ENCODE assay signal across 8 cellular contexts in the genomic region with DNA sequence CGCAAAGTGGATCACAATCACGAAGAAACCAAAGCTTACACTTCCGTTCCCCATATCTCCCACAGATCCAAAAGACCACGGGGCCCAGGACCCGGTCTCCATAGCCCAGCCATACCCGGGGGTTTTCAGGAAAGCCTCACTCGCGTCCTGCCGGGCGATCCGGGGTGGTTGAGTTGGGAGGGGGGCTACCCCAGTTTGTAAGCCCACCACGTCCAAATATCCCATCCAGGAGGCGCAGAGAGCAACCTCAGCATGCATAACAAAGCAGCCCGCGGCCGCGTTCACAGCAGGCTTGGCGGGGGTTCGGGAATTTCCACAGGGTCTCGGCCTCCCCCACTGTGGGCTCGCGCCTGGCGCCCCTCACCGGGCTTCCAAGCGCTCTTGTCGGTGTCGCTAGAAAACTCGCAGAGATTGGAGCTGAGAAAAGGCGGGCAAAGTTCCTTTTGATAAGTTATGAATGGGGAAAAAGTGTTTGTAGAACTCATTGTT. TPM values are rescaled to one million over a fixed set of nuclear protein-coding genes. Genes with fewer than 3 reads are reported as not detected.
DNase-seq lines count a peak whose midpoint lies in the region; ATAC-seq and TF ChIP-seq lines count a peak whose summit lies in the region.

No MANE protein-coding gene starts in this region.

- H3K4me1 Mint-ChIP-seq in effector memory CD8-positive, alpha-beta T cell (ENCODE audit: low read depth in 2 of 2), result peaks cover 16 to 19% of the 10 kb centered on the region in 2 donors

- CTCF ChIA-PET in AG04449 (lab: Yijun Ruan, JAX), result interaction anchor here (1.1 to 5.0 kb wide), 4 partner anchors 9 to 287 kb away, joined by 3 to 39 read pairs (median 4); partner anchors contain the start of gene SDF2L1

- peaks cover 6% of the 10 kb centered on the region for H3K79me2 ChIP-seq in neural cell (replicated peaks; ENCODE audit: insufficient read depth, low read length)

- TF ChIP-seq RAD21 in Ishikawa (IDR thresholded peaks at IDR 0.05; ENCODE audit: low read depth) (no peak), neural cell (conservative IDR thresholded peaks at IDR 0.05) (no peak)

- H3K4me2 ChIP-seq in neural cell (ENCODE audit: low read length), result peak overlapping the region; percentile 73

- peak overlapping the region; percentile 27 to 51 for H3K27ac Mint-ChIP-seq in effector memory CD8-positive, alpha-beta T cell

- H3K9me3 ChIP-seq in neural cell (ENCODE audit: low read length), result no peaks in the 10 kb centered on the region

- H3K36me3 Mint-ChIP-seq in effector memory CD8-positive, alpha-beta T cell (ENCODE audit: insufficient read depth), result peaks cover 6% of the 10 kb centered on the region

- H4K20me1 ChIP-seq in neural cell (ENCODE audit: insufficient read depth), result no peaks in the 10 kb centered on the region

- H3K9me3 Mint-ChIP-seq in effector memory CD8-positive, alpha-beta T cell, result no peaks in the 10 kb centered on the region

- no peaks in the 10 kb centered on the region for H3K9me2 ChIP-seq in neural cell (ENCODE audit: insufficient read depth, low read length)

- no peak overlapping the region for H2AFZ ChIP-seq in neural cell (ENCODE audit: low read depth, low read length)

- H3K27ac ChIP-seq in neural cell (ENCODE audit: low read length), result no peak overlapping the region

- no peaks in the 10 kb centered on the region for H3K27me3 Mint-ChIP-seq in effector memory CD8-positive, alpha-beta T cell

- H3K9ac ChIP-seq in neural cell (ENCODE audit: low read length), result peak overlapping the region; percentile 36

- POLR2A ChIA-PET in AG04449 (lab: Yijun Ruan, JAX), result no interaction called here

- no peak for TF ChIP-seq EP300 in Ishikawa (IDR thresholded peaks at IDR 0.05; ENCODE audit: borderline replicate concordance)
- TF ChIP-seq EP300 in neural cell (conservative IDR thresholded peaks at IDR 0.05; ENCODE audit: poor library complexity, severe bottlenecking), result no peak

- DNase-seq in AG04449 (ENCODE audit: low read depth, low spot score) (no peak), NCI-H510A treated with DMSO at 0.1 percent for 48 hours (lab: John Stamatoyannopoulos, UW) (no peak)
- DNase-seq in effector memory CD8-positive, alpha-beta T cell, result no peak

- H3K4me3 ChIP-seq in AG04449 (ENCODE audit: low read depth, low read length), result peak overlapping the region; percentile 93
- H3K4me3 ChIP-seq in neural cell (ENCODE audit: low read length), result peak overlapping the region; percentile 88

- H3K4me3 Mint-ChIP-seq in effector memory CD8-positive, alpha-beta T cell, result peak overlapping the region; percentile 89 to 90

- ATAC-seq in GM19372 (IDR thresholded peaks at IDR 0.05; ENCODE audit: low read depth, unreplicated experiment) (peak; percentile 37), HG03439 (IDR thresholded peaks at IDR 0.05; ENCODE audit: unreplicated experiment) (no peak), GM19397 (IDR thresholded peaks at IDR 0.05; ENCODE audit: unreplicated experiment) (no peak)
- ATAC-seq in effector memory CD8-positive, alpha-beta T cell (replicated peaks), result peak; percentile 33

- H3K27me3 ChIP-seq in neural cell (ENCODE audit: insufficient read depth, low read depth, low read length), result no peaks in the 10 kb centered on the region

- no peaks in the 10 kb centered on the region for H3F3A ChIP-seq in neural cell (ENCODE audit: insufficient read depth, low read length, poor library complexity, severe bottlenecking)

- no peak for TF ChIP-seq CTCF in AG04449 (IDR thresholded peaks at IDR 0.05; ENCODE audit: insufficient read depth, low read length, missing control alignments)
- TF ChIP-seq CTCF in neural cell (IDR thresholded peaks at IDR 0.05; ENCODE audit: poor library complexity, severe bottlenecking), result no peak

- no peaks in the 10 kb centered on the region for H3K36me3 ChIP-seq in neural cell (ENCODE audit: insufficient read depth, low read length)

TF ChIP-seq in Ishikawa, 13 proteins besides CTCF, POLR2A, EP300 and RAD21:
- TF ChIP-seq ZBTB7A (IDR thresholded peaks at IDR 0.05; ENCODE audit: low read depth), result peak; percentile 11; the same call in 1 of the 2 replicates
- TF ChIP-seq, protein P1, sequence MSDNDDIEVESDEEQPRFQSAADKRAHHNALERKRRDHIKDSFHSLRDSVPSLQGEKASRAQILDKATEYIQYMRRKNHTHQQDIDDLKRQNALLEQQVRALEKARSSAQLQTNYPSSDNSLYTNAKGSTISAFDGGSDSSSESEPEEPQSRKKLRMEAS (IDR thresholded peaks at IDR 0.05), result no peak
TF ChIP-seq in Ishikawa: peak in this region for 1.

TF ChIP-seq in neural cell, 6 proteins besides CTCF, POLR2A, EP300 and RAD21:
- TF ChIP-seq, protein P2, sequence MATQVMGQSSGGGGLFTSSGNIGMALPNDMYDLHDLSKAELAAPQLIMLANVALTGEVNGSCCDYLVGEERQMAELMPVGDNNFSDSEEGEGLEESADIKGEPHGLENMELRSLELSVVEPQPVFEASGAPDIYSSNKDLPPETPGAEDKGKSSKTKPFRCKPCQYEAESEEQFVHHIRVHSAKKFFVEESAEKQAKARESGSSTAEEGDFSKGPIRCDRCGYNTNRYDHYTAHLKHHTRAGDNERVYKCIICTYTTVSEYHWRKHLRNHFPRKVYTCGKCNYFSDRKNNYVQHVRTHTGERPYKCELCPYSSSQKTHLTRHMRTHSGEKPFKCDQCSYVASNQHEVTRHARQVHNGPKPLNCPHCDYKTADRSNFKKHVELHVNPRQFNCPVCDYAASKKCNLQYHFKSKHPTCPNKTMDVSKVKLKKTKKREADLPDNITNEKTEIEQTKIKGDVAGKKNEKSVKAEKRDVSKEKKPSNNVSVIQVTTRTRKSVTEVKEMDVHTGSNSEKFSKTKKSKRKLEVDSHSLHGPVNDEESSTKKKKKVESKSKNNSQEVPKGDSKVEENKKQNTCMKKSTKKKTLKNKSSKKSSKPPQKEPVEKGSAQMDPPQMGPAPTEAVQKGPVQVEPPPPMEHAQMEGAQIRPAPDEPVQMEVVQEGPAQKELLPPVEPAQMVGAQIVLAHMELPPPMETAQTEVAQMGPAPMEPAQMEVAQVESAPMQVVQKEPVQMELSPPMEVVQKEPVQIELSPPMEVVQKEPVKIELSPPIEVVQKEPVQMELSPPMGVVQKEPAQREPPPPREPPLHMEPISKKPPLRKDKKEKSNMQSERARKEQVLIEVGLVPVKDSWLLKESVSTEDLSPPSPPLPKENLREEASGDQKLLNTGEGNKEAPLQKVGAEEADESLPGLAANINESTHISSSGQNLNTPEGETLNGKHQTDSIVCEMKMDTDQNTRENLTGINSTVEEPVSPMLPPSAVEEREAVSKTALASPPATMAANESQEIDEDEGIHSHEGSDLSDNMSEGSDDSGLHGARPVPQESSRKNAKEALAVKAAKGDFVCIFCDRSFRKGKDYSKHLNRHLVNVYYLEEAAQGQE (IDR thresholded peaks at IDR 0.05; ENCODE audit: borderline replicate concordance), result no peak
- no peak for TF ChIP-seq MXI1 (conservative IDR thresholded peaks at IDR 0.05; ENCODE audit: poor library complexity, severe bottlenecking)

RNA-seq across cellular contexts. Expression of gene SDF2L1, which starts 9.5 kb away (rescaled TPM):
- 11.0 and 11.6 TPM in 2 replicates for polyA plus RNA-seq in neural cell
- 5.2 and 6.3 TPM in 2 replicates for polyA minus RNA-seq in neural cell

RNA-seq across cellular contexts. Expression of gene PPIL2, which starts 14.2 kb away (rescaled TPM):
- polyA plus RNA-seq in neural cell, result 43.0 and 47.3 TPM in 2 replicates
- 40.7 and 50.0 TPM in 2 replicates for polyA minus RNA-seq in neural cell

RNA-seq across cellular contexts. Expression of gene CCDC116, which starts 19.0 kb away (rescaled TPM):
- 0.28 and 1.1 TPM in 2 replicates for polyA plus RNA-seq in neural cell
- polyA minus RNA-seq in neural cell, result 0.49 and 0.81 TPM in 2 replicates

RNA-seq across cellular contexts. Expression of gene YDJC, which starts 21.7 kb away (rescaled TPM):
- 20.0 and 27.6 TPM in 2 replicates for polyA plus RNA-seq in neural cell
- 10.9 and 11.2 TPM in 2 replicates for polyA minus RNA-seq in neural cell

Comparison
In these comparisons a context has a peak if more than half of its experiments do, and no peak if none do; other contexts are left out.
1. ATAC-seq: peak in GM19372 (single experiment) and effector memory CD8-positive, alpha-beta T cell (single experiment); none in HG03439 (single experiment) and GM19397 (single experiment).